17 cellular contexts compared by ENCODE assay signal in the genomic region with DNA sequence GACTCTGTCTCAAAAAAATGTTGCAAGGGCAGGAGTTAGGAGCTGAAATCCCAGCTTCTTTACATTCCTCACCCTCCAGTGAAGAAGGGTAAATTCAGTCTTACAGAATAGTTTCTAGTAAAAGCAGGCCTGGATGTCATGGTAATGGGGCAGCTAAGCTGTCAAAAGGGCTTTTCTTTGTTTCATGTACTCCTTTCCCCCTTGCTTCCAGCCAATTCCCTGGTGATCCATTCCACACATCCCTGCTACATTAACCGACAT. TPM values are rescaled to one million over a fixed set of nuclear protein-coding genes. Genes with fewer than 3 reads are reported as not detected.
DNase-seq lines count a peak whose midpoint lies in the region; ATAC-seq and TF ChIP-seq lines count a peak whose summit lies in the region.
"Had no signal": no experiment of that assay in that cellular context is flagged by ENCODE, and none has a peak within 500 bp of the region (broad histone marks: within the 10 kb centered on the region; RNA-seq: fewer than 3 reads in every experiment).

No MANE protein-coding gene starts in this region.

- in situ Hi-C loops in transverse colon (cut with MboI; ENCODE audit: low pct_ligation_motif_present in 1 of 4, low pct_unique_long_range_greater_than_20kb in 1 of 4, low sequenced_read_pairs in 3 of 4), result no loop called here
- in situ Hi-C loops in brain microvascular endothelial cell (cut with HindIII; ENCODE audit: low pct_ligation_motif_present, low sequenced_read_pairs), result no loop called here

- no peak for ATAC-seq in WTC11
- ATAC-seq in stimulated activated effector memory CD8-positive, alpha-beta T cell treated with anti-CD3 and anti-CD28 coated beads, Interleukin-12 subunit alpha, Interleukin-12 subunit beta, amount 100 ng/mL, for 72 hours, result no peak
- ATAC-seq: Right ventricle myocardium inferior had no signal

- no peaks in the 10 kb centered on the region for H3K27me3 Mint-ChIP-seq in activated T-cell treated with anti-CD3 and anti-CD28 coated beads, Interleukin-2, amount 50 U/mL, for 24 hours
- H3K27me3 Mint-ChIP-seq in WTC11 (ENCODE audit: low read depth), result no peaks in the 10 kb centered on the region
- H3K27me3 Mint-ChIP-seq in mesothelial cell of epicardium (ENCODE audit: low read depth), result no peaks in the 10 kb centered on the region

- peak overlapping the region; percentile 2 for H3K27ac Mint-ChIP-seq in activated T-cell treated with anti-CD3 and anti-CD28 coated beads, Interleukin-2, amount 50 U/mL, for 24 hours
- H3K27ac Mint-ChIP-seq in WTC11 (peak overlapping the region; percentile 63; the same call in 1 of the 2 replicates), mesothelial cell of epicardium (peak overlapping the region; percentile 68)
- H3K27ac Mint-ChIP-seq in stimulated activated effector memory CD8-positive, alpha-beta T cell treated with anti-CD3 and anti-CD28 coated beads, Interleukin-12 subunit alpha, Interleukin-12 subunit beta, amount 100 ng/mL, for 72 hours, result peak overlapping the region; percentile 6

- no peak overlapping the region for H3K4me3 Mint-ChIP-seq in activated T-cell treated with anti-CD3 and anti-CD28 coated beads, Interleukin-2, amount 50 U/mL, for 24 hours
- H3K4me3 Mint-ChIP-seq in WTC11 (no peak overlapping the region), mesothelial cell of epicardium (no peak overlapping the region)
- H3K4me3 Mint-ChIP-seq in stimulated activated effector memory CD8-positive, alpha-beta T cell treated with anti-CD3 and anti-CD28 coated beads, Interleukin-12 subunit alpha, Interleukin-12 subunit beta, amount 100 ng/mL, for 72 hours, result no peak overlapping the region

- CTCF ChIA-PET in WTC11 (lab: Charles Lee), result no interaction called here

- no peak for TF ChIP-seq EP300 in transverse colon (IDR thresholded peaks at IDR 0.05; ENCODE audit: low read depth)

- H3K27me3 ChIP-seq in transverse colon (no peaks in the 10 kb centered on the region), brain microvascular endothelial cell (replicated peaks) (no peaks in the 10 kb centered on the region)
- H3K27me3 ChIP-seq: BE2C had no signal

- intact Hi-C loops in transverse colon (cut with DNase I; ENCODE audit: low total_unique reads), result no loop called here

- WGBS in transverse colon (ENCODE audit: low coverage in 1 of 2), 2 donors, result 87 to 100% methylated on average over 1 of the region's 1 CpG

- no peaks in the 10 kb centered on the region for H3K9me3 Mint-ChIP-seq in activated T-cell treated with anti-CD3 and anti-CD28 coated beads, Interleukin-2, amount 50 U/mL, for 24 hours
- H3K9me3 Mint-ChIP-seq in WTC11 (no peaks in the 10 kb centered on the region), mesothelial cell of epicardium (no peaks in the 10 kb centered on the region)
- no peaks in the 10 kb centered on the region for H3K9me3 Mint-ChIP-seq in stimulated activated effector memory CD8-positive, alpha-beta T cell treated with anti-CD3 and anti-CD28 coated beads, Interleukin-12 subunit alpha, Interleukin-12 subunit beta, amount 100 ng/mL, for 72 hours

- H3K9me3 ChIP-seq in transverse colon, result no peaks in the 10 kb centered on the region
- H3K9me3 ChIP-seq: BE2C had no signal

- TF ChIP-seq CTCF in WTC11 (IDR thresholded peaks at IDR 0.05), result no peak
- no peak for TF ChIP-seq CTCF in mesothelial cell of epicardium (IDR thresholded peaks at IDR 0.05; ENCODE audit: unreplicated experiment)
- no peak for TF ChIP-seq CTCF in transverse colon (IDR thresholded peaks at IDR 0.05)
- no peak for TF ChIP-seq CTCF in brain microvascular endothelial cell (IDR thresholded peaks at IDR 0.05; ENCODE audit: low read depth, low read length, missing control alignments)

- no peak overlapping the region for H3K4me3 ChIP-seq in transverse colon
- no peak overlapping the region for H3K4me3 ChIP-seq in brain microvascular endothelial cell (ENCODE audit: low read depth, low read length)

- no peak for DNase-seq in activated T-cell treated with anti-CD3 and anti-CD28 coated beads, Interleukin-2, amount 50 U/mL, for 24 hours
- no peak for DNase-seq in activated T-cell treated with anti-CD3 and anti-CD28 coated beads for 4 hours
- DNase-seq in WTC11 (ENCODE audit: low spot score), result no peak
- DNase-seq in mesothelial cell of epicardium (ENCODE audit: low spot score in 2 of 2, unreplicated experiment in 2 of 2), result no peak
- no peak for DNase-seq in stimulated activated effector memory CD8-positive, alpha-beta T cell treated with anti-CD3 and anti-CD28 coated beads, Interleukin-12 subunit alpha, Interleukin-12 subunit beta, amount 100 ng/mL, for 72 hours (ENCODE audit: low spot score in 2 of 2)
- DNase-seq in T1000 (lab: John Stamatoyannopoulos, UW), result no peak
- no peak for DNase-seq in transverse colon
- no peak for DNase-seq in brain microvascular endothelial cell
- DNase-seq: 8988T, BE2C, DMS 273 treated with DMSO at 0.1 percent for 48 hours, H7, Kasumi-1, NCI-H1105, NCI-H1694, NCI-H524 had no signal

- TF ChIP-seq POLR2A in transverse colon (IDR thresholded peaks at IDR 0.05), result no peak

- peaks cover 39% of the 10 kb centered on the region for H3K4me1 Mint-ChIP-seq in activated T-cell treated with anti-CD3 and anti-CD28 coated beads, Interleukin-2, amount 50 U/mL, for 24 hours (ENCODE audit: low read depth)
- H3K4me1 Mint-ChIP-seq in WTC11, result peaks cover 46% of the 10 kb centered on the region
- H3K4me1 Mint-ChIP-seq in mesothelial cell of epicardium, result peaks cover 12% of the 10 kb centered on the region
- peaks cover 56% of the 10 kb centered on the region for H3K4me1 Mint-ChIP-seq in stimulated activated effector memory CD8-positive, alpha-beta T cell treated with anti-CD3 and anti-CD28 coated beads, Interleukin-12 subunit alpha, Interleukin-12 subunit beta, amount 100 ng/mL, for 72 hours

- H3K36me3 Mint-ChIP-seq in activated T-cell treated with anti-CD3 and anti-CD28 coated beads, Interleukin-2, amount 50 U/mL, for 24 hours (ENCODE audit: low read depth), result peaks cover 89% of the 10 kb centered on the region
- H3K36me3 Mint-ChIP-seq in WTC11 (peaks cover 71% of the 10 kb centered on the region), mesothelial cell of epicardium (peaks cover 28% of the 10 kb centered on the region)
- peaks cover 94% of the 10 kb centered on the region for H3K36me3 Mint-ChIP-seq in stimulated activated effector memory CD8-positive, alpha-beta T cell treated with anti-CD3 and anti-CD28 coated beads, Interleukin-12 subunit alpha, Interleukin-12 subunit beta, amount 100 ng/mL, for 72 hours

- H3K27ac ChIP-seq in transverse colon (peak overlapping the region in 1 of 4 donors; percentile 36), brain microvascular endothelial cell (no peak overlapping the region)

- H3K4me1 ChIP-seq in transverse colon, result peaks cover 8 to 38% (median 11%) of the 10 kb centered on the region in 4 donors
- H3K4me1 ChIP-seq: BE2C had no signal

- POLR2A ChIA-PET in WTC11 (lab: Charles Lee), result no interaction called here

- peaks cover 0 to 15% (median 0%) of the 10 kb centered on the region in 4 donors for H3K36me3 ChIP-seq in transverse colon
- peaks cover 26% of the 10 kb centered on the region for H3K36me3 ChIP-seq in brain microvascular endothelial cell (replicated peaks)

TF ChIP-seq in WTC11, 78 proteins besides CTCF, POLR2A, EP300 and RAD21:
- TF ChIP-seq, protein P1, sequence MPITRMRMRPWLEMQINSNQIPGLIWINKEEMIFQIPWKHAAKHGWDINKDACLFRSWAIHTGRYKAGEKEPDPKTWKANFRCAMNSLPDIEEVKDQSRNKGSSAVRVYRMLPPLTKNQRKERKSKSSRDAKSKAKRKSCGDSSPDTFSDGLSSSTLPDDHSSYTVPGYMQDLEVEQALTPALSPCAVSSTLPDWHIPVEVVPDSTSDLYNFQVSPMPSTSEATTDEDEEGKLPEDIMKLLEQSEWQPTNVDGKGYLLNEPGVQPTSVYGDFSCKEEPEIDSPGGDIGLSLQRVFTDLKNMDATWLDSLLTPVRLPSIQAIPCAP (CRISPR knock-in tag; IDR thresholded peaks at IDR 0.05), result no peak
- TF ChIP-seq, protein P2, sequence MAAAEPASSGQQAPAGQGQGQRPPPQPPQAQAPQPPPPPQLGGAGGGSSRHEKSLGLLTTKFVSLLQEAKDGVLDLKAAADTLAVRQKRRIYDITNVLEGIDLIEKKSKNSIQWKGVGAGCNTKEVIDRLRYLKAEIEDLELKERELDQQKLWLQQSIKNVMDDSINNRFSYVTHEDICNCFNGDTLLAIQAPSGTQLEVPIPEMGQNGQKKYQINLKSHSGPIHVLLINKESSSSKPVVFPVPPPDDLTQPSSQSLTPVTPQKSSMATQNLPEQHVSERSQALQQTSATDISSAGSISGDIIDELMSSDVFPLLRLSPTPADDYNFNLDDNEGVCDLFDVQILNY (CRISPR knock-in tag; IDR thresholded peaks at IDR 0.05), result no peak
- TF ChIP-seq ZNF416 (CRISPR knock-in tag; IDR thresholded peaks at IDR 0.05) (no peak), TEAD1 (CRISPR knock-in tag; IDR thresholded peaks at IDR 0.05) (no peak), SOX15 (CRISPR knock-in tag; IDR thresholded peaks at IDR 0.05) (no peak), EMX1 (CRISPR knock-in tag; IDR thresholded peaks at IDR 0.05) (no peak), GTF2I (CRISPR knock-in tag; conservative IDR thresholded peaks at IDR 0.05) (no peak), FOXK1 (CRISPR knock-in tag; IDR thresholded peaks at IDR 0.05) (no peak), ZNF219 (CRISPR knock-in tag; IDR thresholded peaks at IDR 0.05; ENCODE audit: borderline replicate concordance) (no peak), NFE2L1 (CRISPR knock-in tag; IDR thresholded peaks at IDR 0.05) (no peak), NR2C2 (CRISPR knock-in tag; IDR thresholded peaks at IDR 0.05) (no peak)
- TF ChIP-seq, protein P3, sequence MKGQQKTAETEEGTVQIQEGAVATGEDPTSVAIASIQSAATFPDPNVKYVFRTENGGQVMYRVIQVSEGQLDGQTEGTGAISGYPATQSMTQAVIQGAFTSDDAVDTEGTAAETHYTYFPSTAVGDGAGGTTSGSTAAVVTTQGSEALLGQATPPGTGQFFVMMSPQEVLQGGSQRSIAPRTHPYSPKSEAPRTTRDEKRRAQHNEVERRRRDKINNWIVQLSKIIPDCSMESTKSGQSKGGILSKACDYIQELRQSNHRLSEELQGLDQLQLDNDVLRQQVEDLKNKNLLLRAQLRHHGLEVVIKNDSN (CRISPR knock-in tag; IDR thresholded peaks at IDR 0.05), result no peak
- TF ChIP-seq, protein P4, sequence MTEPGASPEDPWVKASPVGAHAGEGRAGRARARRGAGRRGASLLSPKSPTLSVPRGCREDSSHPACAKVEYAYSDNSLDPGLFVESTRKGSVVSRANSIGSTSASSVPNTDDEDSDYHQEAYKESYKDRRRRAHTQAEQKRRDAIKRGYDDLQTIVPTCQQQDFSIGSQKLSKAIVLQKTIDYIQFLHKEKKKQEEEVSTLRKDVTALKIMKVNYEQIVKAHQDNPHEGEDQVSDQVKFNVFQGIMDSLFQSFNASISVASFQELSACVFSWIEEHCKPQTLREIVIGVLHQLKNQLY (CRISPR knock-in tag; IDR thresholded peaks at IDR 0.05), result no peak

RNA-seq across cellular contexts. Expression of a gene that starts 36.1 kb away (rescaled TPM):
- total RNA-seq in WTC11 (2021) (126 to 133 TPM (median 127 TPM) in 3 replicates), mesothelial cell of epicardium (88.5 to 90.3 TPM (median 89.4 TPM) in 3 replicates), transverse colon (10 to 100 TPM; 12.7 to 70.5 (median 42.8) TPM)

RNA-seq across cellular contexts. Expression of a gene that starts 43.7 kb away (rescaled TPM):
- total RNA-seq in WTC11 (2021), result 1.0 to 1.6 TPM (median 1.5 TPM) in 3 replicates
- 9.4 to 12.2 TPM (median 10.5 TPM) in 3 replicates for total RNA-seq in mesothelial cell of epicardium
- total RNA-seq in transverse colon, result not detected
- total RNA-seq: Right ventricle myocardium inferior had no signal

Comparison
In these comparisons a context has a peak if more than half of its experiments do, and no peak if none do; other contexts are left out.
1. H3K27ac Mint-ChIP-seq: peak in every context shown above with its lines; median percentile 68 in mesothelial cell of epicardium; 63 in WTC11; 6 in stimulated activated effector memory CD8-positive, alpha-beta T cell treated with anti-CD3 and anti-CD28 coated beads, Interleukin-12 subunit alpha, Interleukin-12 subunit beta, amount 100 ng/mL, for 72 hours; 2 in activated T-cell treated with anti-CD3 and anti-CD28 coated beads, Interleukin-2, amount 50 U/mL, for 24 hours.